Comparison of ENCODE assay signal across 1 cellular context in genomic region chr16:26365555-26365954, GRCh38.
TF ChIP-seq lines count a peak whose summit lies in the region.

No MANE protein-coding gene starts in this region.

TF ChIP-seq in H1, 55 proteins besides CTCF, POLR2A, EP300 and RAD21:
- TF ChIP-seq SRF (IDR thresholded peaks at IDR 0.05; ENCODE audit: low read depth, low read length) (no peak), MAX (IDR thresholded peaks at IDR 0.05) (no peak), RXRA (IDR thresholded peaks at IDR 0.05; ENCODE audit: insufficient read depth, low read depth, low read length) (no peak), SIX5 (IDR thresholded peaks at IDR 0.05; ENCODE audit: low read depth, low read length) (no peak), EGR1 (IDR thresholded peaks at IDR 0.05; ENCODE audit: borderline replicate concordance, low read depth, low read length) (no peak)
- TF ChIP-seq, protein P1, sequence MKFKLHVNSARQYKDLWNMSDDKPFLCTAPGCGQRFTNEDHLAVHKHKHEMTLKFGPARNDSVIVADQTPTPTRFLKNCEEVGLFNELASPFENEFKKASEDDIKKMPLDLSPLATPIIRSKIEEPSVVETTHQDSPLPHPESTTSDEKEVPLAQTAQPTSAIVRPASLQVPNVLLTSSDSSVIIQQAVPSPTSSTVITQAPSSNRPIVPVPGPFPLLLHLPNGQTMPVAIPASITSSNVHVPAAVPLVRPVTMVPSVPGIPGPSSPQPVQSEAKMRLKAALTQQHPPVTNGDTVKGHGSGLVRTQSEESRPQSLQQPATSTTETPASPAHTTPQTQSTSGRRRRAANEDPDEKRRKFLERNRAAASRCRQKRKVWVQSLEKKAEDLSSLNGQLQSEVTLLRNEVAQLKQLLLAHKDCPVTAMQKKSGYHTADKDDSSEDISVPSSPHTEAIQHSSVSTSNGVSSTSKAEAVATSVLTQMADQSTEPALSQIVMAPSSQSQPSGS (IDR thresholded peaks at IDR 0.05; ENCODE audit: low read length), result no peak
